Comparison of ENCODE assay signal across 1 cellular context in the genomic region with DNA sequence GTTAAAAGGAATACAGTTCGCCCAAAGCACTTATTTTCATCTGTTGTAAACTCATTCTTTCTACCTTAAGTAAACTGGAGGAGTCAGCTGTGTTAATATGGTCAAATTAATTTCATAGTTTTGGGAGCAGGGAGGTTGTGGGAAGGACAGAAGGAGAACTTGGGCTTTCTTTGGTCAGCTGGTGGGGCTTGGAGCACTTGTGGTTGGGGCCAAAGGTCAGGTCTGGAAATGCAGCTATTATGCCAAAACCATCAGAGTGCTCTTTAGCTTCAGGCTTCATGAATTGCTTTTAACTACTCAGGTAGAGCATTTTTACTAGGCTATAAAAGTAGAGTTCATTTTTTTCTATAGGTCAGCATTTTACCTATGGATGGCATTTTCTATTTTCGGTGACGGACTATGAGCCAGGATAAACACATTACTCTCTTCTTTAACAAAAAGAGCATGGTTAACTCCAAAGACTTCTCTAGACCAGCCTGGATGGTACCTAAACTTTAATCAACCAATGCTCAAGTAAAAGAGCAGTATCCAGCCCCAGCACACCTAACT.
TF ChIP-seq lines count a peak whose summit lies in the region.

No MANE protein-coding gene starts in this region.

TF ChIP-seq in HepG2, 621 proteins besides CTCF, POLR2A, EP300 and RAD21 (continued from another document):
- no peak for TF ChIP-seq SIN3B (IDR thresholded peaks at IDR 0.05; ENCODE audit: low read length)
